ENCODE assay signal across 13 cellular contexts in the genomic region with DNA sequence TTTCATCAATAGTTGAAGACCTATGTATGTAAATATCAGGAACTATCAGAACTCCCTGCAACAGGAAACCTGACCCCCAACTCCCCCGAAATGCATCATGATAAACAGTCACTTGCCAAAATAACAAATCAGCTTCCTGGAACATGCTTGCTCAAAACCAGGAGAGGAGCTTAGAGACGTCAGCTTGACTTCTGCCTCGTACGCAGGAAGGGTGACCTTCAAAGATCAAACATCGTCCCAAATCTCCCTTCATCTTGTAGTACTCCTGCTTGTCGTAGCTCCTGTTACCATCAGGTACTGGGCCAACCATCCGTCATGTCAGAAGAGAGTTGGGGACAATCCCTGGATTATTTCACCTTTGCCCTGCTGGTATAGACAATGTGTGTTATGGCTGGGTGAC.
DNase-seq lines count a peak whose midpoint lies in the region; ATAC-seq and TF ChIP-seq lines count a peak whose summit lies in the region.
"Had no signal": no experiment of that assay in that cellular context is flagged by ENCODE, and none has a peak within 500 bp of the region (broad histone marks: within the 10 kb centered on the region; RNA-seq: fewer than 3 reads in every experiment).

No MANE protein-coding gene starts in this region.

- no peak for TF ChIP-seq CTCF in cardiac muscle cell (IDR thresholded peaks at IDR 0.05; ENCODE audit: low read depth, low read length)
- TF ChIP-seq CTCF in mesothelial cell of epicardium (IDR thresholded peaks at IDR 0.05; ENCODE audit: unreplicated experiment), result no peak
- TF ChIP-seq CTCF in tibial artery (IDR thresholded peaks at IDR 0.05), result no peak

- H3K27me3 ChIP-seq in cardiac muscle cell (no peaks in the 10 kb centered on the region), tibial artery (no peaks in the 10 kb centered on the region)
- H3K27me3 ChIP-seq: BE2C had no signal

- DNase-seq in cardiac muscle cell (ENCODE audit: low read depth in 1 of 2, low spot score in 1 of 2) (peak in 1 of 2 donors; percentile 25), left cardiac atrium (no peak), mesothelial cell of epicardium (ENCODE audit: low spot score in 2 of 2, unreplicated experiment in 2 of 2) (no peak), tibial artery (no peak), posterior cingulate gyrus (no peak), HuH-7.5 (ENCODE audit: low spot score) (no peak)
- DNase-seq: activated CD8-positive, alpha-beta memory T cell treated with anti-CD3 and anti-CD28 coated beads, Interleukin-2, amount 50 U/mL, for 48 hours; BE2C; erythroblast; NCI-H1048 had no signal

- no peaks in the 10 kb centered on the region for H3K9me3 Mint-ChIP-seq in activated T-helper 17 cell treated with anti-CD3 and anti-CD28 coated beads, Interleukin-2, amount 50 U/mL, for 72 hours
- H3K9me3 Mint-ChIP-seq in mesothelial cell of epicardium, result peaks cover 7% of the 10 kb centered on the region
- H3K9me3 Mint-ChIP-seq: T-helper 2 cell treated with Interferon-gamma antibody and Interleukin-4, amounts not matched to agents 5 μg/mL and 100 μg/mL, for 36 hours had no signal

- peak overlapping the region; percentile 66 for H3K4me3 Mint-ChIP-seq in activated T-helper 17 cell treated with anti-CD3 and anti-CD28 coated beads, Interleukin-2, amount 50 U/mL, for 72 hours
- no peak overlapping the region for H3K4me3 Mint-ChIP-seq in mesothelial cell of epicardium

- no peaks in the 10 kb centered on the region for H3K36me3 Mint-ChIP-seq in activated T-helper 17 cell treated with anti-CD3 and anti-CD28 coated beads, Interleukin-2, amount 50 U/mL, for 72 hours (ENCODE audit: low read depth)
- no peaks in the 10 kb centered on the region for H3K36me3 Mint-ChIP-seq in mesothelial cell of epicardium

- H3K4me3 ChIP-seq in cardiac muscle cell, result no peak overlapping the region
- no peak overlapping the region for H3K4me3 ChIP-seq in tibial artery

- H3K27me3 Mint-ChIP-seq in activated T-helper 17 cell treated with anti-CD3 and anti-CD28 coated beads, Interleukin-2, amount 50 U/mL, for 72 hours, result no peaks in the 10 kb centered on the region
- no peaks in the 10 kb centered on the region for H3K27me3 Mint-ChIP-seq in mesothelial cell of epicardium (ENCODE audit: low read depth)

- H3K27ac ChIP-seq in cardiac muscle cell, result peak overlapping the region; percentile 96
- peak overlapping the region; percentile 28 to 78 for H3K27ac ChIP-seq in tibial artery

- H3K27ac Mint-ChIP-seq in activated T-helper 17 cell treated with anti-CD3 and anti-CD28 coated beads, Interleukin-2, amount 50 U/mL, for 72 hours, result no peak overlapping the region
- peak overlapping the region; percentile 3 for H3K27ac Mint-ChIP-seq in mesothelial cell of epicardium
- H3K27ac Mint-ChIP-seq: T-helper 2 cell treated with Interferon-gamma antibody and Interleukin-4, amounts not matched to agents 5 μg/mL and 100 μg/mL, for 36 hours had no signal

- H3K36me3 ChIP-seq in cardiac muscle cell (no peaks in the 10 kb centered on the region), tibial artery (no peaks in the 10 kb centered on the region)
- H3K36me3 ChIP-seq: BE2C had no signal

- H3K4me1 ChIP-seq in cardiac muscle cell (ENCODE audit: low read depth) (peaks cover 41% of the 10 kb centered on the region), tibial artery (peaks cover 3 to 65% (median 50%) of the 10 kb centered on the region in 4 donors)
- H3K4me1 ChIP-seq: BE2C had no signal

- peaks cover 17% of the 10 kb centered on the region for H3K4me1 Mint-ChIP-seq in activated T-helper 17 cell treated with anti-CD3 and anti-CD28 coated beads, Interleukin-2, amount 50 U/mL, for 72 hours
- peaks cover 31% of the 10 kb centered on the region for H3K4me1 Mint-ChIP-seq in mesothelial cell of epicardium

- ATAC-seq in left cardiac atrium (no peak), GM21529 (IDR thresholded peaks at IDR 0.05; ENCODE audit: unreplicated experiment) (no peak)
- ATAC-seq in activated T-helper 17 cell treated with anti-CD3 and anti-CD28 coated beads, Interleukin-2, amount 50 U/mL, for 72 hours (replicated peaks), result no peak

- no peaks in the 10 kb centered on the region for H3K9me3 ChIP-seq in cardiac muscle cell (ENCODE audit: low read depth)
- no peaks in the 10 kb centered on the region for H3K9me3 ChIP-seq in tibial artery
- H3K9me3 ChIP-seq: BE2C had no signal

- intact Hi-C loops in left cardiac atrium (cut with DNase I) (loop anchor here (2.0 to 10.0 kb wide), 3 partner anchors 94 to 398 kb away; no protein-coding TSS in a partner anchor), tibial artery (cut with DNase I; ENCODE audit: low total_unique reads) (loop anchor here (5.0 kb wide), 2 partner anchors 59 to 399 kb away; no protein-coding TSS in a partner anchor), posterior cingulate gyrus (cut with DNase I) (loop anchor here (10.0 kb wide), 1 partner anchor 396 kb away; a partner anchor contains a TSS)
